In the genomic region with DNA sequence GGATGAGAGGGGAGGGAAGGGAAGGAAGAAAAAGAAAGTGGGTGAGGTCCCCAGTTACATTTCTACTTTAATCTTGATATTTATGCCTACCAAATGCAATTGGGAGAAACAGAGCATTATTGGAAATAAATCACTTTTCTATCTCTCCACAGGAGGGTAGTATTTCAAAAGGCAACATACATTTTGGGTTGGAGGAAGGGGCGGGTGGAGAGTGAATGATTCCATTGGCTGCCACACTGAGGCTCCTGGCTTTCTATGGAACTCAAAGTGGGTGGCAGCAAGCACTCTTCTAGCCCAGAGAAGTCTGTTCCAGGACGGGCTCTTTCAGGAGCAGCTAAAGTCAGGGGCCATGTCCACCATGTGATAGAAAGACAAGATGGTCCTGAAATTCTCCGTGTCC, we compare ENCODE assay signal across 15 cellular contexts.
DNase-seq lines count a peak whose midpoint lies in the region; ATAC-seq and TF ChIP-seq lines count a peak whose summit lies in the region.
"Had no signal": no experiment of that assay in that cellular context is flagged by ENCODE, and none has a peak within 500 bp of the region (broad histone marks: within the 10 kb centered on the region; RNA-seq: fewer than 3 reads in every experiment).

No MANE protein-coding gene starts in this region.

- H3K4me1 Mint-ChIP-seq in activated T-cell treated with anti-CD3 and anti-CD28 coated beads, Interleukin-2, amount 50 U/mL, for 24 hours (ENCODE audit: low read depth): peaks cover 5% of the 10 kb centered on the region
- peaks cover 3% of the 10 kb centered on the region for H3K4me1 Mint-ChIP-seq in activated CD4-positive, alpha-beta memory T cell treated with anti-CD3 and anti-CD28 coated beads for 36 hours (ENCODE audit: low read depth)

- peaks cover 4% of the 10 kb centered on the region for H3K4me1 ChIP-seq in foreskin keratinocyte
- H3K4me1 ChIP-seq: right atrium auricular region had no signal

- DNase-seq in activated T-cell treated with anti-CD3 and anti-CD28 coated beads, Interleukin-2, amount 50 U/mL, for 24 hours: no peak
- DNase-seq in activated T-cell treated with anti-CD3 and anti-CD28 coated beads, Interleukin-2, amount 50 U/mL, for 48 hours: no peak
- DNase-seq in HT-29 (ENCODE audit: low spot score): peak; percentile 22
- peak; percentile 18 for DNase-seq in activated CD4-positive, alpha-beta memory T cell treated with anti-CD3 and anti-CD28 coated beads for 36 hours
- DNase-seq in foreskin keratinocyte: no peak
- no peak for DNase-seq in omental fat pad (ENCODE audit: low spot score)
- DNase-seq: activated CD4-positive, alpha-beta T cell treated with anti-CD3 and anti-CD28 coated beads, Interleukin-2, amount 50 U/mL, for 48 hours; effector memory CD8-positive, alpha-beta T cell; NCI-H1417 treated with DMSO at 0.1 percent for 48 hours; NCI-H2227 treated with DMSO at 0.1 percent for 48 hours; SIG-M5 had no signal

- no peaks in the 10 kb centered on the region for H3K27me3 Mint-ChIP-seq in activated T-cell treated with anti-CD3 and anti-CD28 coated beads, Interleukin-2, amount 50 U/mL, for 24 hours
- H3K27me3 Mint-ChIP-seq in activated CD4-positive, alpha-beta memory T cell treated with anti-CD3 and anti-CD28 coated beads for 36 hours: no peaks in the 10 kb centered on the region
- H3K27me3 Mint-ChIP-seq: effector memory CD8-positive, alpha-beta T cell had no signal

- intact Hi-C loops in activated CD4-positive, alpha-beta memory T cell treated with anti-CD3 and anti-CD28 coated beads for 36 hours (cut with micrococcal nuclease): no loop called here

- ATAC-seq in foreskin keratinocyte: peak; percentile 35
- no peak for ATAC-seq in GM18868 (IDR thresholded peaks at IDR 0.05; ENCODE audit: unreplicated experiment)
- no peak for ATAC-seq in omental fat pad (ENCODE audit: low FRiP score)
- ATAC-seq in HG02588 (IDR thresholded peaks at IDR 0.05; ENCODE audit: unreplicated experiment): no peak
- ATAC-seq: effector memory CD8-positive, alpha-beta T cell had no signal

- CTCF ChIA-PET in activated CD4-positive, alpha-beta memory T cell treated with anti-CD3 and anti-CD28 coated beads for 36 hours (lab: Charles Lee): interaction anchor here (1.9 kb wide), 1 partner anchor 16 kb away, joined by 6 read pairs; no protein-coding TSS in a partner anchor

- no peaks in the 10 kb centered on the region for H3K9me3 Mint-ChIP-seq in activated T-cell treated with anti-CD3 and anti-CD28 coated beads, Interleukin-2, amount 50 U/mL, for 24 hours
- no peaks in the 10 kb centered on the region for H3K9me3 Mint-ChIP-seq in activated CD4-positive, alpha-beta memory T cell treated with anti-CD3 and anti-CD28 coated beads for 36 hours
- H3K9me3 Mint-ChIP-seq: effector memory CD8-positive, alpha-beta T cell had no signal

- peak; percentile 53 for TF ChIP-seq CTCF in foreskin keratinocyte (conservative IDR thresholded peaks at IDR 0.05)
- no peak for TF ChIP-seq CTCF in omental fat pad (IDR thresholded peaks at IDR 0.05)

- H3K27me3 ChIP-seq in foreskin keratinocyte: no peaks in the 10 kb centered on the region
- H3K27me3 ChIP-seq: right atrium auricular region had no signal

- no peaks in the 10 kb centered on the region for H3K36me3 Mint-ChIP-seq in activated T-cell treated with anti-CD3 and anti-CD28 coated beads, Interleukin-2, amount 50 U/mL, for 24 hours (ENCODE audit: low read depth)
- H3K36me3 Mint-ChIP-seq in activated CD4-positive, alpha-beta memory T cell treated with anti-CD3 and anti-CD28 coated beads for 36 hours: no peaks in the 10 kb centered on the region

- no peak overlapping the region for H3K27ac ChIP-seq in foreskin keratinocyte
- H3K27ac ChIP-seq: neutrophil, right atrium auricular region had no signal

- POLR2A ChIA-PET in activated CD4-positive, alpha-beta memory T cell treated with anti-CD3 and anti-CD28 coated beads for 36 hours (lab: Charles Lee): no interaction called here

- H3K27ac Mint-ChIP-seq in activated T-cell treated with anti-CD3 and anti-CD28 coated beads, Interleukin-2, amount 50 U/mL, for 24 hours: peak overlapping the region; percentile 89
- H3K27ac Mint-ChIP-seq in activated CD4-positive, alpha-beta memory T cell treated with anti-CD3 and anti-CD28 coated beads for 36 hours: peak overlapping the region; percentile 79
- H3K27ac Mint-ChIP-seq: effector memory CD8-positive, alpha-beta T cell had no signal

- peak overlapping the region; percentile 72 for H3K4me3 Mint-ChIP-seq in activated T-cell treated with anti-CD3 and anti-CD28 coated beads, Interleukin-2, amount 50 U/mL, for 24 hours
- peak overlapping the region; percentile 73 for H3K4me3 Mint-ChIP-seq in activated CD4-positive, alpha-beta memory T cell treated with anti-CD3 and anti-CD28 coated beads for 36 hours

Comparison
In these comparisons a context has a peak if more than half of its experiments do, and no peak if none do; other contexts are left out.
1. DNase-seq: peak in HT-29 (single experiment) and activated CD4-positive, alpha-beta memory T cell treated with anti-CD3 and anti-CD28 coated beads for 36 hours (single experiment); none in activated T-cell treated with anti-CD3 and anti-CD28 coated beads, Interleukin-2, amount 50 U/mL, for 24 hours (single experiment), activated T-cell treated with anti-CD3 and anti-CD28 coated beads, Interleukin-2, amount 50 U/mL, for 48 hours (0 of 2), foreskin keratinocyte (0 of 2) and omental fat pad (single experiment).